In genomic region chr7:157679607-157680006, GRCh38 we compare ENCODE assay signal across 24 cellular contexts.
A peak's percentile ranks its signal among the peaks of the same experiment; 100 is the strongest.
DNase-seq lines count a peak whose midpoint lies in the region; ATAC-seq and TF ChIP-seq lines count a peak whose summit lies in the region.
"Had no signal": no experiment of that assay in that cellular context is flagged by ENCODE, and none has a peak within 500 bp of the region (broad histone marks: within the 10 kb centered on the region; RNA-seq: fewer than 3 reads in every experiment).

No MANE protein-coding gene starts in this region.

- peaks cover 0 to 3% (median 0%) of the 10 kb centered on the region in 9 donors for H3K36me3 ChIP-seq in heart left ventricle
- peaks cover 15% of the 10 kb centered on the region for H3K36me3 ChIP-seq in WERI-Rb-1
- H3K36me3 ChIP-seq: cardiac muscle cell, esophagus squamous epithelium had no signal

- peaks cover 0 to 13% (median 6%) of the 10 kb centered on the region in 12 donors for H3K4me1 ChIP-seq in heart left ventricle
- H3K4me1 ChIP-seq: foreskin keratinocyte had no signal

- TF ChIP-seq POLR2A in heart left ventricle (IDR thresholded peaks at IDR 0.05): no peak

- WGBS in heart left ventricle, 4 donors: 49 to 69% (median 58%) methylated on average over 9 of the region's 9 CpGs

- peaks cover 21 to 98% (median 48%) of the 10 kb centered on the region in 9 donors for H3K27me3 ChIP-seq in heart left ventricle
- H3K27me3 ChIP-seq in WERI-Rb-1 (ENCODE audit: insufficient read depth, low read depth, severe bottlenecking): no peaks in the 10 kb centered on the region

- H3K9me3 ChIP-seq in heart left ventricle (no peaks in the 10 kb centered on the region), WERI-Rb-1 (ENCODE audit: severe bottlenecking) (no peaks in the 10 kb centered on the region)
- H3K9me3 ChIP-seq: esophagus squamous epithelium had no signal

- DNase-seq in Right ventricle myocardium inferior (ENCODE audit: missing footprints): peak; percentile 64
- no peak for DNase-seq in heart left ventricle
- peak; percentile 5 for DNase-seq in WERI-Rb-1
- DNase-seq in mesenteric fat pad (ENCODE audit: low spot score): peak; percentile 37
- DNase-seq in type B pancreatic cell (ENCODE audit: extremely low spot score, unreplicated experiment): peak; percentile 39
- DNase-seq in GF-D8 (lab: John Stamatoyannopoulos, UW): no peak
- no peak for DNase-seq in hippocampal formation (lab: John Stamatoyannopoulos, UW)
- DNase-seq: activated B cell treated with CpG ODN at 0.5 μM for 24 hours; activated CD4-positive, alpha-beta T cell treated with anti-CD3 and anti-CD28 coated beads, Interleukin-2, amount 50 U/mL, for 1 hour; AML-193; CD4-positive, alpha-beta memory T cell; esophagus squamous epithelium; foreskin keratinocyte; HFFc6; kidney; NCI-H1105 treated with DMSO at 0.1 percent for 48 hours; NCI-H1930; NCI-H524; OCI-M1; stimulated activated naive CD4-positive, alpha-beta T cell had no signal

- peaks cover 88% of the 10 kb centered on the region for H3K27me3 Mint-ChIP-seq in type B pancreatic cell

- intact Hi-C loops in Right ventricle myocardium inferior (cut with DNase I) (no loop called here), heart left ventricle (cut with DNase I) (loop anchor here in 1 of 10 donors (10.0 kb wide), 1 partner anchor 245 kb away; no protein-coding TSS in a partner anchor)

- H3K27ac ChIP-seq in heart left ventricle (no peak overlapping the region), WERI-Rb-1 (no peak overlapping the region)
- H3K27ac ChIP-seq: cardiac muscle cell, esophagus squamous epithelium, foreskin keratinocyte had no signal

- H3K4me1 Mint-ChIP-seq in type B pancreatic cell (ENCODE audit: unreplicated experiment): peaks cover 21% of the 10 kb centered on the region
- H3K4me1 Mint-ChIP-seq: activated B cell treated with CpG ODN at 0.5 μM for 24 hours had no signal

- ATAC-seq in Right ventricle myocardium inferior (no peak), heart left ventricle (no peak)
- ATAC-seq: activated naive CD4-positive, alpha-beta T cell treated with anti-CD3 and anti-CD28 coated beads, Interleukin-2, amount 50 U/mL, for 72 hours; foreskin keratinocyte; K562 had no signal

- no peaks in the 10 kb centered on the region for H3K36me3 Mint-ChIP-seq in type B pancreatic cell

- no peak for TF ChIP-seq CTCF in heart left ventricle (IDR thresholded peaks at IDR 0.05)
- no peak for TF ChIP-seq CTCF in WERI-Rb-1 (IDR thresholded peaks at IDR 0.05; ENCODE audit: low read depth, low read length)
- no peak for TF ChIP-seq CTCF in type B pancreatic cell (conservative IDR thresholded peaks at IDR 0.05)

- H3K27ac Mint-ChIP-seq in type B pancreatic cell: no peak overlapping the region
- H3K27ac Mint-ChIP-seq: activated B cell treated with CpG ODN at 0.5 μM for 24 hours; activated naive CD4-positive, alpha-beta T cell treated with anti-CD3 and anti-CD28 coated beads, Interleukin-2, amount 50 U/mL, for 72 hours; CD4-positive, alpha-beta memory T cell; dendritic cell treated with granulocyte-macrophage colony-stimulating factor and Interleukin-4, amounts not matched to agents 40 ng/mL and 50 ng/mL, for 4 days; HFFc6 had no signal

- H3K4me3 ChIP-seq in heart left ventricle (no peak overlapping the region), WERI-Rb-1 (ENCODE audit: low read depth, low read length) (no peak overlapping the region)
- H3K4me3 ChIP-seq: cardiac muscle cell, esophagus squamous epithelium, K562 had no signal

- no peak overlapping the region for H3K4me3 Mint-ChIP-seq in type B pancreatic cell
- H3K4me3 Mint-ChIP-seq: activated B cell treated with CpG ODN at 0.5 μM for 24 hours; CD4-positive, alpha-beta memory T cell; dendritic cell treated with granulocyte-macrophage colony-stimulating factor and Interleukin-4, amounts not matched to agents 40 ng/mL and 50 ng/mL, for 4 days; HFFc6 had no signal

- H3K9me3 Mint-ChIP-seq in type B pancreatic cell: no peaks in the 10 kb centered on the region
- H3K9me3 Mint-ChIP-seq: activated B cell treated with CpG ODN at 0.5 μM for 24 hours; activated naive CD4-positive, alpha-beta T cell treated with anti-CD3 and anti-CD28 coated beads, Interleukin-2, amount 50 U/mL, for 72 hours; dendritic cell treated with granulocyte-macrophage colony-stimulating factor and Interleukin-4, amounts not matched to agents 40 ng/mL and 50 ng/mL, for 4 days had no signal

Comparison
In these comparisons a context has a peak if more than half of its experiments do, and no peak if none do; other contexts are left out.
1. DNase-seq: peak in Right ventricle myocardium inferior (single experiment), WERI-Rb-1 (single experiment), mesenteric fat pad (single experiment) and type B pancreatic cell (single experiment); none in heart left ventricle (0 of 5), GF-D8 (single experiment) and hippocampal formation (0 of 2).